ENCODE assay signal across 1 cellular context in the genomic region with DNA sequence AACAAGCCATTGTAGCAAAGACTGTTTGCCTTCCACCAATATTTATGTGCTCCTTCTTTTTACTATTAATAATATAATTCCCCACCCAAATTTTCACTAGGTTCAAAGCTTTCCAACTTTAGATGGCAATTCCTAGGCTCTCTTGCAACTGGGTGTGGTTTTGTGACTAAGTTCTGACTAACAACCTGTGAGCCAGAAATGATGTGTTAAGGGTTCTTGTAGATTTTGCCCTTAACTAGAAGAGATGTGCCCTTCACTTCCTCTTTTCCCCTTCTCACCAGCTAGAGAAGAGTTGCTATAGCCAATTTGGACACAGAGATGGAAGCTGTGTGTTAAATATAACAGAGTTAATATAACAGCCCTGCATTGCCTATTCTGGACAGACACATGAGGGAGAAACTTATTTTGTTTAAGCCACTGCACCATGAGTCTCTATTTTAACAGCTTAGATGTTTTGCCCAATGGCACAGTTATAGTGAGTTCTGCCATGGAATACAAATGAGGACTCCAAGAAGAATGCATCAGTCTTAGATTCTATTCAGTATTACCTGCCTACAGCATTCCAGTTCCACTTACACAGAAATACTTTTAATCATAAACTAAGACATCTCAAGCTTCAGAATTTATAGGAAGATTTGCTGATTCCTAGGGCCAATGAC.
TF ChIP-seq lines count a peak whose summit lies in the region.

No MANE protein-coding gene starts in this region.

TF ChIP-seq in WTC11, 78 proteins besides CTCF, POLR2A, EP300 and RAD21:
- TF ChIP-seq, protein P1, sequence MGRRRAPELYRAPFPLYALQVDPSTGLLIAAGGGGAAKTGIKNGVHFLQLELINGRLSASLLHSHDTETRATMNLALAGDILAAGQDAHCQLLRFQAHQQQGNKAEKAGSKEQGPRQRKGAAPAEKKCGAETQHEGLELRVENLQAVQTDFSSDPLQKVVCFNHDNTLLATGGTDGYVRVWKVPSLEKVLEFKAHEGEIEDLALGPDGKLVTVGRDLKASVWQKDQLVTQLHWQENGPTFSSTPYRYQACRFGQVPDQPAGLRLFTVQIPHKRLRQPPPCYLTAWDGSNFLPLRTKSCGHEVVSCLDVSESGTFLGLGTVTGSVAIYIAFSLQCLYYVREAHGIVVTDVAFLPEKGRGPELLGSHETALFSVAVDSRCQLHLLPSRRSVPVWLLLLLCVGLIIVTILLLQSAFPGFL (CRISPR knock-in tag; IDR thresholded peaks at IDR 0.05; ENCODE audit: borderline replicate concordance), result no peak
- TF ChIP-seq, protein P2, sequence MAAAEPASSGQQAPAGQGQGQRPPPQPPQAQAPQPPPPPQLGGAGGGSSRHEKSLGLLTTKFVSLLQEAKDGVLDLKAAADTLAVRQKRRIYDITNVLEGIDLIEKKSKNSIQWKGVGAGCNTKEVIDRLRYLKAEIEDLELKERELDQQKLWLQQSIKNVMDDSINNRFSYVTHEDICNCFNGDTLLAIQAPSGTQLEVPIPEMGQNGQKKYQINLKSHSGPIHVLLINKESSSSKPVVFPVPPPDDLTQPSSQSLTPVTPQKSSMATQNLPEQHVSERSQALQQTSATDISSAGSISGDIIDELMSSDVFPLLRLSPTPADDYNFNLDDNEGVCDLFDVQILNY (CRISPR knock-in tag; IDR thresholded peaks at IDR 0.05), result no peak
- TF ChIP-seq CREM (CRISPR knock-in tag; IDR thresholded peaks at IDR 0.05), result no peak
- TF ChIP-seq ATF1 (CRISPR knock-in tag; IDR thresholded peaks at IDR 0.05), result no peak
- TF ChIP-seq, protein P3, sequence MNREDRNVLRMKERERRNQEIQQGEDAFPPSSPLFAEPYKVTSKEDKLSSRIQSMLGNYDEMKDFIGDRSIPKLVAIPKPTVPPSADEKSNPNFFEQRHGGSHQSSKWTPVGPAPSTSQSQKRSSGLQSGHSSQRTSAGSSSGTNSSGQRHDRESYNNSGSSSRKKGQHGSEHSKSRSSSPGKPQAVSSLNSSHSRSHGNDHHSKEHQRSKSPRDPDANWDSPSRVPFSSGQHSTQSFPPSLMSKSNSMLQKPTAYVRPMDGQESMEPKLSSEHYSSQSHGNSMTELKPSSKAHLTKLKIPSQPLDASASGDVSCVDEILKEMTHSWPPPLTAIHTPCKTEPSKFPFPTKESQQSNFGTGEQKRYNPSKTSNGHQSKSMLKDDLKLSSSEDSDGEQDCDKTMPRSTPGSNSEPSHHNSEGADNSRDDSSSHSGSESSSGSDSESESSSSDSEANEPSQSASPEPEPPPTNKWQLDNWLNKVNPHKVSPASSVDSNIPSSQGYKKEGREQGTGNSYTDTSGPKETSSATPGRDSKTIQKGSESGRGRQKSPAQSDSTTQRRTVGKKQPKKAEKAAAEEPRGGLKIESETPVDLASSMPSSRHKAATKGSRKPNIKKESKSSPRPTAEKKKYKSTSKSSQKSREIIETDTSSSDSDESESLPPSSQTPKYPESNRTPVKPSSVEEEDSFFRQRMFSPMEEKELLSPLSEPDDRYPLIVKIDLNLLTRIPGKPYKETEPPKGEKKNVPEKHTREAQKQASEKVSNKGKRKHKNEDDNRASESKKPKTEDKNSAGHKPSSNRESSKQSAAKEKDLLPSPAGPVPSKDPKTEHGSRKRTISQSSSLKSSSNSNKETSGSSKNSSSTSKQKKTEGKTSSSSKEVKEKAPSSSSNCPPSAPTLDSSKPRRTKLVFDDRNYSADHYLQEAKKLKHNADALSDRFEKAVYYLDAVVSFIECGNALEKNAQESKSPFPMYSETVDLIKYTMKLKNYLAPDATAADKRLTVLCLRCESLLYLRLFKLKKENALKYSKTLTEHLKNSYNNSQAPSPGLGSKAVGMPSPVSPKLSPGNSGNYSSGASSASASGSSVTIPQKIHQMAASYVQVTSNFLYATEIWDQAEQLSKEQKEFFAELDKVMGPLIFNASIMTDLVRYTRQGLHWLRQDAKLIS (CRISPR knock-in tag; IDR thresholded peaks at IDR 0.05; ENCODE audit: borderline replicate concordance), result no peak
- TF ChIP-seq NR1H2 (CRISPR knock-in tag; IDR thresholded peaks at IDR 0.05), result no peak
- TF ChIP-seq, protein P4, sequence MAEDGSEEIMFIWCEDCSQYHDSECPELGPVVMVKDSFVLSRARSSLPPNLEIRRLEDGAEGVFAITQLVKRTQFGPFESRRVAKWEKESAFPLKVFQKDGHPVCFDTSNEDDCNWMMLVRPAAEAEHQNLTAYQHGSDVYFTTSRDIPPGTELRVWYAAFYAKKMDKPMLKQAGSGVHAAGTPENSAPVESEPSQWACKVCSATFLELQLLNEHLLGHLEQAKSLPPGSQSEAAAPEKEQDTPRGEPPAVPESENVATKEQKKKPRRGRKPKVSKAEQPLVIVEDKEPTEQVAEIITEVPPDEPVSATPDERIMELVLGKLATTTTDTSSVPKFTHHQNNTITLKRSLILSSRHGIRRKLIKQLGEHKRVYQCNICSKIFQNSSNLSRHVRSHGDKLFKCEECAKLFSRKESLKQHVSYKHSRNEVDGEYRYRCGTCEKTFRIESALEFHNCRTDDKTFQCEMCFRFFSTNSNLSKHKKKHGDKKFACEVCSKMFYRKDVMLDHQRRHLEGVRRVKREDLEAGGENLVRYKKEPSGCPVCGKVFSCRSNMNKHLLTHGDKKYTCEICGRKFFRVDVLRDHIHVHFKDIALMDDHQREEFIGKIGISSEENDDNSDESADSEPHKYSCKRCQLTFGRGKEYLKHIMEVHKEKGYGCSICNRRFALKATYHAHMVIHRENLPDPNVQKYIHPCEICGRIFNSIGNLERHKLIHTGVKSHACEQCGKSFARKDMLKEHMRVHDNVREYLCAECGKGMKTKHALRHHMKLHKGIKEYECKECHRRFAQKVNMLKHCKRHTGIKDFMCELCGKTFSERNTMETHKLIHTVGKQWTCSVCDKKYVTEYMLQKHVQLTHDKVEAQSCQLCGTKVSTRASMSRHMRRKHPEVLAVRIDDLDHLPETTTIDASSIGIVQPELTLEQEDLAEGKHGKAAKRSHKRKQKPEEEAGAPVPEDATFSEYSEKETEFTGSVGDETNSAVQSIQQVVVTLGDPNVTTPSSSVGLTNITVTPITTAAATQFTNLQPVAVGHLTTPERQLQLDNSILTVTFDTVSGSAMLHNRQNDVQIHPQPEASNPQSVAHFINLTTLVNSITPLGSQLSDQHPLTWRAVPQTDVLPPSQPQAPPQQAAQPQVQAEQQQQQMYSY (CRISPR knock-in tag; IDR thresholded peaks at IDR 0.05), result no peak
- TF ChIP-seq MXD4 (CRISPR knock-in tag; IDR thresholded peaks at IDR 0.05; ENCODE audit: borderline replicate concordance), result no peak
- no peak for TF ChIP-seq TCF7 (CRISPR knock-in tag; IDR thresholded peaks at IDR 0.05; ENCODE audit: low read depth)
- TF ChIP-seq, protein P5, sequence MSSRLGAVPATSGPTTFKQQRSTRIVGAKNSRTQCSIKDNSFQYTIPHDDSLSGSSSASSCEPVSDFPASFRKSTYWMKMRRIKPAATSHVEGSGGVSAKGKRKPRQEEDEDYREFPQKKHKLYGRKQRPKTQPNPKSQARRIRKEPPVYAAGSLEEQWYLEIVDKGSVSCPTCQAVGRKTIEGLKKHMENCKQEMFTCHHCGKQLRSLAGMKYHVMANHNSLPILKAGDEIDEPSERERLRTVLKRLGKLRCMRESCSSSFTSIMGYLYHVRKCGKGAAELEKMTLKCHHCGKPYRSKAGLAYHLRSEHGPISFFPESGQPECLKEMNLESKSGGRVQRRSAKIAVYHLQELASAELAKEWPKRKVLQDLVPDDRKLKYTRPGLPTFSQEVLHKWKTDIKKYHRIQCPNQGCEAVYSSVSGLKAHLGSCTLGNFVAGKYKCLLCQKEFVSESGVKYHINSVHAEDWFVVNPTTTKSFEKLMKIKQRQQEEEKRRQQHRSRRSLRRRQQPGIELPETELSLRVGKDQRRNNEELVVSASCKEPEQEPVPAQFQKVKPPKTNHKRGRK (CRISPR knock-in tag; IDR thresholded peaks at IDR 0.05; ENCODE audit: borderline replicate concordance), result no peak
- TF ChIP-seq, protein P6, sequence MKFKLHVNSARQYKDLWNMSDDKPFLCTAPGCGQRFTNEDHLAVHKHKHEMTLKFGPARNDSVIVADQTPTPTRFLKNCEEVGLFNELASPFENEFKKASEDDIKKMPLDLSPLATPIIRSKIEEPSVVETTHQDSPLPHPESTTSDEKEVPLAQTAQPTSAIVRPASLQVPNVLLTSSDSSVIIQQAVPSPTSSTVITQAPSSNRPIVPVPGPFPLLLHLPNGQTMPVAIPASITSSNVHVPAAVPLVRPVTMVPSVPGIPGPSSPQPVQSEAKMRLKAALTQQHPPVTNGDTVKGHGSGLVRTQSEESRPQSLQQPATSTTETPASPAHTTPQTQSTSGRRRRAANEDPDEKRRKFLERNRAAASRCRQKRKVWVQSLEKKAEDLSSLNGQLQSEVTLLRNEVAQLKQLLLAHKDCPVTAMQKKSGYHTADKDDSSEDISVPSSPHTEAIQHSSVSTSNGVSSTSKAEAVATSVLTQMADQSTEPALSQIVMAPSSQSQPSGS (CRISPR knock-in tag; IDR thresholded peaks at IDR 0.05; ENCODE audit: borderline replicate concordance, low read depth), result no peak
- no peak for TF ChIP-seq JUN (CRISPR knock-in tag; IDR thresholded peaks at IDR 0.05)
- TF ChIP-seq CREB1 (CRISPR knock-in tag; IDR thresholded peaks at IDR 0.05), result no peak
- TF ChIP-seq KAT7 (CRISPR knock-in tag; IDR thresholded peaks at IDR 0.05; ENCODE audit: borderline replicate concordance), result no peak
- no peak for TF ChIP-seq FOXP1 (CRISPR knock-in tag; IDR thresholded peaks at IDR 0.05; ENCODE audit: borderline replicate concordance)
